25 cellular contexts compared by ENCODE assay signal in the genomic region with DNA sequence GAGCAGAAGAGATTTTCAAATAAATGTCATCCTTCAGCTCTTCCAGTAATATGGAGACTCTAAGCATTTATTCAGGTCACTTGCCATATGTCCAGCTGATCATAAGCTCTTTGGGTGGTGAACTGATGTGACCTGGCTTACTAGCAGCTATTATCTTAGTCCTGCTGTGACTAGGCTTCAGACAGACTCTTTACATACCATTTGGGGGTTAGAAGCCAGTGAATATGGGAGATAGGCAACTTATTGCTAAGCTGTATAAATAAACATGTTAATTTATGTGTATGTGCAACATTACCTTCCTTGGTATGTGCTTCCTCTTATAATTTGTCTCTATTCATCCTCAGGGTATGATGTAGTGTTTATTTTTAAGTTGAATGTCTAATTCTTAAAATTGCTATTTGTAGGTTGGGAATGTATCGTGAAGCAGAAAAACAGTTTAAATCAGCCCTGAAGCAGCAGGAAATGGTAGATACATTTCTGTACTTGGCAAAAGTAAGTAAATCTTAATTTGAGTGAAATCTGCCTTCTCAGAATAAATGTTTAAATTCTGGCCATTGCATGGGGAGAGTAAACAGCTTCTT. TPM values are rescaled to one million over a fixed set of nuclear protein-coding genes. Genes with fewer than 3 reads are reported as not detected.
DNase-seq lines count a peak whose midpoint lies in the region; ATAC-seq, FAIRE-seq and TF ChIP-seq lines count a peak whose summit lies in the region.
"Had no signal": no experiment of that assay in that cellular context is flagged by ENCODE, and none has a peak within 500 bp of the region (broad histone marks: within the 10 kb centered on the region; RNA-seq: fewer than 3 reads in every experiment).

No MANE protein-coding gene starts in this region.

- peak; percentile 98 for FAIRE-seq in D721Med (lab: Jason Lieb, UNC)
- FAIRE-seq: A204.1, GM18507, kidney had no signal

- H3K4me3 ChIP-seq in IMR-90 (ENCODE audit: insufficient read depth, low read depth, low read length) (no peak overlapping the region), WERI-Rb-1 (ENCODE audit: low read depth, low read length) (no peak overlapping the region)
- H3K4me3 ChIP-seq: dorsolateral prefrontal cortex, uterus had no signal

- no peak overlapping the region for H3K23ac ChIP-seq in IMR-90 (ENCODE audit: low read depth, low read length)

- no peak overlapping the region for H2AK9ac ChIP-seq in IMR-90 (replicated peaks; ENCODE audit: low read depth, low read length, poor library complexity)

- peaks cover 5% of the 10 kb centered on the region; the same call in 1 of the 2 replicates for H3K4me1 ChIP-seq in IMR-90 (ENCODE audit: control insufficient read depth, insufficient read depth, low read length)
- H3K4me1 ChIP-seq: uterus had no signal

- peak overlapping the region; percentile 93; the same call in 1 of the 2 replicates for H2BK120ac ChIP-seq in IMR-90 (ENCODE audit: low read depth, low read length)

- POLR2A ChIA-PET in IMR-90 (lab: Charles Lee; ENCODE audit: unreplicated experiment): interaction anchor here (1.1 kb wide), 1 partner anchor 16 kb away, joined by 4 read pairs; no protein-coding TSS in a partner anchor

- no peak overlapping the region for H2AK5ac ChIP-seq in IMR-90 (ENCODE audit: low read depth, low read length)

- no TSS peak for BruUV-seq in IMR-90 (replicated peaks; lab: Mats Ljungman, UMichigan)

- peak overlapping the region; percentile 97 for H2BK5ac ChIP-seq in IMR-90 (ENCODE audit: low read depth, low read length, poor library complexity, severe bottlenecking)

- H3K36me3 ChIP-seq in IMR-90 (ENCODE audit: control insufficient read depth, insufficient read depth, low read length) (peaks cover 10% of the 10 kb centered on the region), WERI-Rb-1 (peaks cover 34% of the 10 kb centered on the region)
- H3K36me3 ChIP-seq: uterus had no signal

- no CpG with 5 or more reads among the region's 1 CpG for whole genome bisulfite sequencing in IMR-90 (ENCODE audit: extremely low coverage in 2 of 2, insufficient read length in 1 of 2), 2 experiments

- CTCF ChIA-PET in IMR-90 (lab: Yijun Ruan, JAX): interaction anchor here (0.6 to 1.1 kb wide), 2 partner anchors 64 to 449 kb away, joined by 3 to 4 read pairs; partner anchors contain the start of gene EML5

- H3K79me1 ChIP-seq in IMR-90 (ENCODE audit: low read depth in 1 of 2, low read length in 2 of 2): peaks cover 0 to 18% of the 10 kb centered on the region in 2 experiments; a peak in 1 of 4 replicates

- H3K9ac ChIP-seq in IMR-90 (ENCODE audit: low read depth, low read length): no peak overlapping the region

- no peak for TF ChIP-seq RAD21 in IMR-90 (IDR thresholded peaks at IDR 0.05; ENCODE audit: low read length)

- in situ Hi-C loops in IMR-90 (cut with MboI; ENCODE audit: low sequenced_read_pairs): no loop called here

- TF ChIP-seq CTCF in D721Med (IDR thresholded peaks at IDR 0.05; ENCODE audit: insufficient read depth, missing control alignments) (no peak), IMR-90 (conservative IDR thresholded peaks at IDR 0.05; ENCODE audit: low read depth, low read length) (no peak), WERI-Rb-1 (IDR thresholded peaks at IDR 0.05; ENCODE audit: low read depth, low read length) (no peak)

- H3K27me3 ChIP-seq in IMR-90 (ENCODE audit: control insufficient read depth, insufficient read depth, low read length) (no peaks in the 10 kb centered on the region), WERI-Rb-1 (ENCODE audit: insufficient read depth, low read depth, severe bottlenecking) (no peaks in the 10 kb centered on the region)
- H3K27me3 ChIP-seq: dorsolateral prefrontal cortex, uterus had no signal

- no peak overlapping the region for H4K91ac ChIP-seq in IMR-90 (ENCODE audit: insufficient read depth, low read depth, low read length)

- dilution Hi-C loops in IMR-90 (cut with HindIII; ENCODE audit: low sequenced_read_pairs, unreplicated experiment): no loop called here

- ATAC-seq in IMR-90 (ENCODE audit: low read depth): peak; percentile 91
- ATAC-seq in GM19395 (IDR thresholded peaks at IDR 0.05; ENCODE audit: unreplicated experiment): no peak
- no peak for ATAC-seq in GM19328 (IDR thresholded peaks at IDR 0.05; ENCODE audit: unreplicated experiment)
- ATAC-seq: natural killer cell treated with Interleukin-12 subunit alpha and Interleukin-12 subunit beta and Interleukin-15 and Interleukin-18, amount 100 ng/mL, for 72 hours; stimulated activated naive CD8-positive, alpha-beta T cell treated with anti-CD3 and anti-CD28 coated beads, Interleukin-15, amount 100 ng/mL, for 72 hours had no signal

- no peak overlapping the region; the same call in 1 of the 2 replicates for H4K5ac ChIP-seq in IMR-90 (ENCODE audit: low read depth, low read length)

- H3K27ac ChIP-seq in IMR-90 (ENCODE audit: insufficient read depth, low read length) (no peak overlapping the region), WERI-Rb-1 (peak overlapping the region; percentile 76)
- H3K27ac ChIP-seq: uterus had no signal

- no peak overlapping the region for H2BK15ac ChIP-seq in IMR-90 (ENCODE audit: low read depth, low read length)

- no peak for TF ChIP-seq POLR2A in IMR-90 (IDR thresholded peaks at IDR 0.05; ENCODE audit: low read depth, low read length)

- intact Hi-C loops in IMR-90 (cut with micrococcal nuclease) (no loop called here), head of caudate nucleus (cut with DNase I) (no loop called here)

- no peak overlapping the region for H2AFZ ChIP-seq in IMR-90 (replicated peaks; ENCODE audit: low read length, poor library complexity)

- DNase-seq in D721Med (ENCODE audit: insufficient read length, low spot score): no peak
- DNase-seq in IMR-90: peak; percentile 72
- peak; percentile 72 for DNase-seq in WERI-Rb-1
- DNase-seq in fibroblast of peridontal ligament (ENCODE audit: extremely low read depth): peak; percentile 30
- DNase-seq in stimulated activated CD4-positive, alpha-beta T cell treated with anti-CD3 and anti-CD28 coated beads, Interleukin-2, amount 100 ng/mL, for 24 hours: no peak
- no peak for DNase-seq in head of caudate nucleus
- DNase-seq: activated CD4-positive, alpha-beta memory T cell treated with anti-CD3 and anti-CD28 coated beads for 36 hours; activated CD8-positive, alpha-beta memory T cell treated with anti-CD3 and anti-CD28 coated beads, Interleukin-2, amount 50 U/mL, for 4 hours; activated naive CD4-positive, alpha-beta T cell treated with anti-CD3 and anti-CD28 coated beads, Interleukin-2, amount 50 U/mL, for 16 hours; caudate nucleus; CD8-positive, alpha-beta memory T cell; dorsolateral prefrontal cortex; Karpas-422; kidney; MV-4-11; NCI-H146; NCI-H510A; stimulated activated CD8-positive, alpha-beta memory T cell treated with anti-CD3 and anti-CD28 coated beads, Interleukin-4, amount 100 ng/mL, for 48 hours; stimulated activated naive CD8-positive, alpha-beta T cell treated with anti-CD3 and anti-CD28 coated beads, Interleukin-15, amount 100 ng/mL, for 72 hours; uterus had no signal

- H4K8ac ChIP-seq in IMR-90 (ENCODE audit: low read depth in 2 of 2, low read length in 2 of 2): peak overlapping the region; percentile 20 to 85; a peak in 2 of 4 replicates

- peaks cover 9% of the 10 kb centered on the region for H3K9me1 ChIP-seq in IMR-90 (ENCODE audit: insufficient read depth, low read length)

- H4K20me1 ChIP-seq in IMR-90 (ENCODE audit: insufficient read depth, low read length): peaks cover 3% of the 10 kb centered on the region; the same call in 1 of the 2 replicates

- H3K56ac ChIP-seq in IMR-90 (ENCODE audit: extremely low read depth, insufficient read depth, low read length): peak overlapping the region; percentile 75; the same call in 1 of the 2 replicates

- H3K4ac ChIP-seq in IMR-90 (ENCODE audit: low read depth, low read length): peak overlapping the region; percentile 79; the same call in 1 of the 2 replicates

- H3K9me3 ChIP-seq in IMR-90 (ENCODE audit: control insufficient read depth, insufficient read depth, low read length): no peaks in the 10 kb centered on the region
- H3K9me3 ChIP-seq in WERI-Rb-1 (ENCODE audit: severe bottlenecking): no peaks in the 10 kb centered on the region
- H3K9me3 ChIP-seq: uterus had no signal

- 0 out of 2 replicates have a peak overlapping the region, but pooled peaks have one; percentile 12 for H3K14ac ChIP-seq in IMR-90 (replicated peaks; ENCODE audit: low read depth, low read length)

- peak overlapping the region; percentile 27; the same call in 1 of the 2 replicates for H3K18ac ChIP-seq in IMR-90 (ENCODE audit: low read depth, low read length)

- H3K4me2 ChIP-seq in IMR-90 (ENCODE audit: low read depth, low read length): peak overlapping the region; percentile 44; the same call in 1 of the 2 replicates

- peak overlapping the region; percentile 84; the same call in 1 of the 2 replicates for H2BK20ac ChIP-seq in IMR-90 (ENCODE audit: low read depth, low read length)

TF ChIP-seq in IMR-90, 13 proteins besides CTCF, POLR2A, EP300 and RAD21:
- no peak for TF ChIP-seq CHD1 (IDR thresholded peaks at IDR 0.05; ENCODE audit: low read depth, low read length)
- TF ChIP-seq CEBPB (IDR thresholded peaks at IDR 0.05; ENCODE audit: low read depth, low read length): peak; percentile 61; the same call in 1 of the 2 replicates

RNA-seq across cellular contexts. Expression of gene TTC8, which starts 32.4 kb away (rescaled TPM):
- total RNA-seq in IMR-90 (2012; rRNA removed): 48.0 and 48.9 TPM in 2 replicates
- 75.9 and 84.2 TPM in 2 replicates for polyA plus RNA-seq in IMR-90 (2012; rRNA removed)
- 21.1 and 38.5 TPM in 2 replicates for polyA plus RNA-seq in IMR-90 (2012; cell fraction: cytosol; rRNA removed)
- polyA plus RNA-seq in IMR-90 (2012; cell fraction: nucleus; rRNA removed; ENCODE audit: low replicate concordance): 29.6 and 115 TPM in 2 replicates

Comparison
In these comparisons a context has a peak if more than half of its experiments do, and no peak if none do; other contexts are left out.
1. DNase-seq: peak in IMR-90 (single experiment), WERI-Rb-1 (single experiment) and fibroblast of peridontal ligament (single experiment); none in D721Med (single experiment), stimulated activated CD4-positive, alpha-beta T cell treated with anti-CD3 and anti-CD28 coated beads, Interleukin-2, amount 100 ng/mL, for 24 hours (0 of 2) and head of caudate nucleus (0 of 42).